ENCODE assay signal across 22 cellular contexts in the genomic region with DNA sequence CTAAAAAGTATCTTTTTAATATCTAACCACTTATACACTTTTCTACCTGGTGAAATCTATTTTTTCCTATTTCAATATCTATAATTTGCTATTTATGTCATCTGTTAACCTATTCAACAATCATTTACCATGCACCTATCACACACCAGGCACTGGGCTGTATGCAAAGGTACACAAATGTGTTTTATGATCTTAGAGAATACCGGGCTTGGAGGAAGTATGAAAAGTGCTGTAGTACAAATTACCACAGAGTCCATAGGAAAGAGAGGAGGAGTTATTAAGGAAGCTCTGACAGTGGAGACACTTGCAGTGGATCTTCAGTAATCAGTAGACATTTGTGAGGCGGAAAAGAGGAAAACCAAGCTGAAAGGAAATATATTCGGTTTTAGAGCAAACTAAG.
A peak's percentile ranks its signal among the peaks of the same experiment; 100 is the strongest.
DNase-seq lines count a peak whose midpoint lies in the region; ATAC-seq and TF ChIP-seq lines count a peak whose summit lies in the region.
"Had no signal": no experiment of that assay in that cellular context is flagged by ENCODE, and none has a peak within 500 bp of the region (broad histone marks: within the 10 kb centered on the region; RNA-seq: fewer than 3 reads in every experiment).

No MANE protein-coding gene starts in this region.

- H3K4me1 ChIP-seq in DOHH2 (ENCODE audit: control insufficient read depth, low read length) (peaks cover 98% of the 10 kb centered on the region), tibial artery (peaks cover 0 to 77% (median 41%) of the 10 kb centered on the region in 4 donors)
- peaks cover 80 to 86% of the 10 kb centered on the region in 2 donors for H3K4me1 ChIP-seq in naive thymus-derived CD4-positive, alpha-beta T cell (ENCODE audit: control insufficient read depth in 2 of 2, insufficient read depth in 2 of 2, low read length in 2 of 2)

- H4K20me1 ChIP-seq in DOHH2 (ENCODE audit: control insufficient read depth, insufficient read depth, low read depth, low read length) = no peaks in the 10 kb centered on the region

- no peaks in the 10 kb centered on the region for H3K27me3 Mint-ChIP-seq in CD4-positive, alpha-beta T cell
- no peaks in the 10 kb centered on the region for H3K27me3 Mint-ChIP-seq in activated CD4-positive, alpha-beta memory T cell treated with anti-CD3 and anti-CD28 coated beads, Interleukin-2, amount 10 ng/mL, durations not matched to agents 7 days and 5 days
- H3K27me3 Mint-ChIP-seq in naive thymus-derived CD4-positive, alpha-beta T cell = no peaks in the 10 kb centered on the region
- H3K27me3 Mint-ChIP-seq: activated CD8-positive, alpha-beta memory T cell treated with anti-CD3 and anti-CD28 coated beads, Interleukin-2, amount 10 ng/mL, durations not matched to agents 7 days and 5 days had no signal

- CTCF ChIA-PET in CD4-positive, alpha-beta T cell (lab: Charles Lee) = interaction anchor here (0.9 kb wide), 1 partner anchor 15 kb away, joined by 3 read pairs; no protein-coding TSS in a partner anchor
- CTCF ChIA-PET in activated CD4-positive, alpha-beta memory T cell treated with anti-CD3 and anti-CD28 coated beads, Interleukin-2, amount 10 ng/mL, durations not matched to agents 7 days and 5 days (lab: Charles Lee) = interaction anchor here (0.6 to 1.6 kb wide), 3 partner anchors 25 to 98 kb away, joined by 3 read pairs; no protein-coding TSS in a partner anchor
- CTCF ChIA-PET in naive thymus-derived CD4-positive, alpha-beta T cell (lab: Charles Lee) = interaction anchor here (0.5 to 1.2 kb wide), 3 partner anchors 9 to 23 kb away, joined by 3 to 4 read pairs (median 3); no protein-coding TSS in a partner anchor

- no peaks in the 10 kb centered on the region for H3K9me2 ChIP-seq in DOHH2 (replicated peaks; ENCODE audit: control insufficient read depth, low read length)

- peaks cover 63% of the 10 kb centered on the region for H3K79me2 ChIP-seq in DOHH2 (ENCODE audit: control insufficient read depth, low read length)

- peak overlapping the region; percentile 60 for H3K4me3 Mint-ChIP-seq in CD4-positive, alpha-beta T cell
- no peak overlapping the region for H3K4me3 Mint-ChIP-seq in activated CD4-positive, alpha-beta memory T cell treated with anti-CD3 and anti-CD28 coated beads, Interleukin-2, amount 10 ng/mL, durations not matched to agents 7 days and 5 days
- H3K4me3 Mint-ChIP-seq in naive thymus-derived CD4-positive, alpha-beta T cell = peak overlapping the region; percentile 5 to 79 (median 64)
- H3K4me3 Mint-ChIP-seq: activated CD8-positive, alpha-beta memory T cell treated with anti-CD3 and anti-CD28 coated beads, Interleukin-2, amount 10 ng/mL, durations not matched to agents 7 days and 5 days; endodermal cell had no signal

- H3K4me1 Mint-ChIP-seq in CD4-positive, alpha-beta T cell (ENCODE audit: low read depth) = peaks cover 96% of the 10 kb centered on the region
- H3K4me1 Mint-ChIP-seq in activated CD4-positive, alpha-beta memory T cell treated with anti-CD3 and anti-CD28 coated beads, Interleukin-2, amount 10 ng/mL, durations not matched to agents 7 days and 5 days = peaks cover 93% of the 10 kb centered on the region
- H3K4me1 Mint-ChIP-seq in naive thymus-derived CD4-positive, alpha-beta T cell = peaks cover 44 to 99% (median 93%) of the 10 kb centered on the region in 7 donors

- POLR2A ChIA-PET in CD4-positive, alpha-beta T cell (lab: Charles Lee) = interaction anchor here (0.6 to 2.9 kb wide), 10 partner anchors 8 to 186 kb away, joined by 3 to 28 read pairs (median 4); no protein-coding TSS in a partner anchor
- POLR2A ChIA-PET in activated CD4-positive, alpha-beta memory T cell treated with anti-CD3 and anti-CD28 coated beads, Interleukin-2, amount 10 ng/mL, durations not matched to agents 7 days and 5 days (lab: Charles Lee) = interaction anchor here (0.7 to 13.2 kb wide), 9 partner anchors 8 to 94 kb away, joined by 3 to 202 read pairs (median 6); no protein-coding TSS in a partner anchor
- POLR2A ChIA-PET in naive thymus-derived CD4-positive, alpha-beta T cell (lab: Charles Lee) = interaction anchor here (0.6 to 7.9 kb wide), 11 partner anchors 6 to 98 kb away, joined by 3 to 200 read pairs (median 4); no protein-coding TSS in a partner anchor

- no peaks in the 10 kb centered on the region for H3K9me3 Mint-ChIP-seq in CD4-positive, alpha-beta T cell
- H3K9me3 Mint-ChIP-seq in activated CD4-positive, alpha-beta memory T cell treated with anti-CD3 and anti-CD28 coated beads, Interleukin-2, amount 10 ng/mL, durations not matched to agents 7 days and 5 days = no peaks in the 10 kb centered on the region
- H3K9me3 Mint-ChIP-seq in naive thymus-derived CD4-positive, alpha-beta T cell = no peaks in the 10 kb centered on the region
- H3K9me3 Mint-ChIP-seq: endodermal cell had no signal

- no peak for ATAC-seq in CD4-positive, alpha-beta T cell (ENCODE audit: poor library complexity)
- ATAC-seq in naive thymus-derived CD4-positive, alpha-beta T cell = no peak
- ATAC-seq: activated CD8-positive, alpha-beta memory T cell treated with anti-CD3 and anti-CD28 coated beads, Interleukin-2, amount 10 ng/mL, durations not matched to agents 7 days and 5 days; HCT116; PC-3 had no signal

- no peaks in the 10 kb centered on the region for H3K9me3 ChIP-seq in CD4-positive, alpha-beta T cell (ENCODE audit: control insufficient read depth, low read length)
- H3K9me3 ChIP-seq in DOHH2 (ENCODE audit: control insufficient read depth, insufficient read depth, low read length) = no peaks in the 10 kb centered on the region
- no peaks in the 10 kb centered on the region for H3K9me3 ChIP-seq in naive thymus-derived CD4-positive, alpha-beta T cell (ENCODE audit: control insufficient read depth in 2 of 3, low read length in 3 of 3)
- H3K9me3 ChIP-seq in tibial artery = no peaks in the 10 kb centered on the region
- H3K9me3 ChIP-seq: MG63, ovary, tibial nerve had no signal

- intact Hi-C loops in CD4-positive, alpha-beta T cell (cut with DNase I, micrococcal nuclease) = loop anchor here in 1 of 2 experiments (2.0 kb wide), 1 partner anchor 36 kb away; no protein-coding TSS in a partner anchor
- intact Hi-C loops in naive thymus-derived CD4-positive, alpha-beta T cell (cut with micrococcal nuclease) = loop anchor here (5.0 to 10.0 kb wide), 3 partner anchors 284 to 1216 kb away; partner anchors contain the start of genes ADAT2 (in 1 of the 2) and PEX3 (in 1 of the 2)
- intact Hi-C loops in tibial artery (cut with DNase I; ENCODE audit: low total_unique reads) = loop anchor here (5.0 kb wide), 1 partner anchor 33 kb away; no protein-coding TSS in a partner anchor

- no peak for TF ChIP-seq CTCF in CD4-positive, alpha-beta T cell (IDR thresholded peaks at IDR 0.05)
- TF ChIP-seq CTCF in DOHH2 (IDR thresholded peaks at IDR 0.05; ENCODE audit: low read depth, low read length, poor library complexity, severe bottlenecking) (no peak), GM20000 (IDR thresholded peaks at IDR 0.05; ENCODE audit: extremely low read depth, missing control alignments) (no peak), tibial artery (IDR thresholded peaks at IDR 0.05) (no peak)

- H3K27ac Mint-ChIP-seq in CD4-positive, alpha-beta T cell = peak overlapping the region; percentile 94
- peak overlapping the region; percentile 10 for H3K27ac Mint-ChIP-seq in activated CD4-positive, alpha-beta memory T cell treated with anti-CD3 and anti-CD28 coated beads, Interleukin-2, amount 10 ng/mL, durations not matched to agents 7 days and 5 days
- peak overlapping the region; percentile 7 to 100 (median 94) for H3K27ac Mint-ChIP-seq in naive thymus-derived CD4-positive, alpha-beta T cell
- H3K27ac Mint-ChIP-seq: endodermal cell had no signal

- peak overlapping the region; percentile 96 for H3K4me2 ChIP-seq in DOHH2 (ENCODE audit: low read length)
- H3K4me2 ChIP-seq: hepatocyte had no signal

- H3K27me3 ChIP-seq in CD4-positive, alpha-beta T cell (ENCODE audit: control insufficient read depth, insufficient read depth, low read length) = no peaks in the 10 kb centered on the region
- H3K27me3 ChIP-seq in DOHH2 (ENCODE audit: control insufficient read depth, low read length) = no peaks in the 10 kb centered on the region
- no peaks in the 10 kb centered on the region for H3K27me3 ChIP-seq in naive thymus-derived CD4-positive, alpha-beta T cell (ENCODE audit: control insufficient read depth in 2 of 2, insufficient read depth in 2 of 2, low read length in 2 of 2)
- no peaks in the 10 kb centered on the region for H3K27me3 ChIP-seq in tibial artery
- H3K27me3 ChIP-seq: hepatocyte, MG63, ovary, tibial nerve had no signal

- H3K4me3 ChIP-seq in DOHH2 (ENCODE audit: low read length) = 0 out of 2 replicates have a peak overlapping the region, but pooled peaks have one; percentile 1
- no peak overlapping the region for H3K4me3 ChIP-seq in naive thymus-derived CD4-positive, alpha-beta T cell (ENCODE audit: low read length)
- H3K4me3 ChIP-seq in tibial artery = no peak overlapping the region
- H3K4me3 ChIP-seq: hepatocyte, MG63, ovary, SK-N-MC, tibial nerve had no signal

- H3K27ac ChIP-seq in CD4-positive, alpha-beta T cell (ENCODE audit: low read depth, low read length) = peak overlapping the region; percentile 26
- H3K27ac ChIP-seq in DOHH2 (ENCODE audit: low read depth, low read length) (peak overlapping the region; percentile 20; the same call in 1 of the 2 replicates), tibial artery (no peak overlapping the region)
- peak overlapping the region; percentile 66 for H3K27ac ChIP-seq in naive thymus-derived CD4-positive, alpha-beta T cell (ENCODE audit: low read depth, low read length)
- H3K27ac ChIP-seq: hepatocyte, ovary, SK-N-MC, tibial nerve had no signal

- no peak for DNase-seq in CD4-positive, alpha-beta T cell
- DNase-seq in activated CD4-positive, alpha-beta memory T cell treated with anti-CD3 and anti-CD28 coated beads, Interleukin-2, amount 10 ng/mL, durations not matched to agents 7 days and 5 days = no peak
- DNase-seq in naive thymus-derived CD4-positive, alpha-beta T cell = no peak
- DNase-seq in RPMI8226 (no peak), GM20000 (ENCODE audit: low spot score) (no peak), tibial artery (no peak)
- DNase-seq: activated CD8-positive, alpha-beta memory T cell treated with anti-CD3 and anti-CD28 coated beads, Interleukin-2, amount 10 ng/mL, durations not matched to agents 7 days and 5 days; C1 segment of cervical spinal cord; central memory CD4-positive, alpha-beta T cell; DMS79; endodermal cell; kidney; MG63; NCI-H187; NCI-H446 treated with DMSO at 0.1 percent for 48 hours; ovary; PC-3 had no signal

- no peaks in the 10 kb centered on the region; the same call in none of the 2 replicates for H3F3A ChIP-seq in DOHH2 (ENCODE audit: control insufficient read depth, insufficient read depth)

- H3K36me3 ChIP-seq in DOHH2 (ENCODE audit: control insufficient read depth, low read length) (no peaks in the 10 kb centered on the region), tibial artery (no peaks in the 10 kb centered on the region)
- H3K36me3 ChIP-seq in naive thymus-derived CD4-positive, alpha-beta T cell (ENCODE audit: control insufficient read depth in 2 of 3, insufficient read depth in 3 of 3, low read length in 3 of 3) = no peaks in the 10 kb centered on the region
- H3K36me3 ChIP-seq: MG63, ovary, tibial nerve had no signal

- H3K36me3 Mint-ChIP-seq in CD4-positive, alpha-beta T cell (ENCODE audit: low read depth) = peaks cover 5% of the 10 kb centered on the region
- H3K36me3 Mint-ChIP-seq in activated CD4-positive, alpha-beta memory T cell treated with anti-CD3 and anti-CD28 coated beads, Interleukin-2, amount 10 ng/mL, durations not matched to agents 7 days and 5 days (ENCODE audit: low read depth) = peaks cover 7% of the 10 kb centered on the region
- peaks cover 0 to 9% (median 4%) of the 10 kb centered on the region in 5 donors for H3K36me3 Mint-ChIP-seq in naive thymus-derived CD4-positive, alpha-beta T cell

Comparison
In these comparisons a context has a peak if more than half of its experiments do, and no peak if none do; other contexts are left out.
1. H3K27ac ChIP-seq: peak in CD4-positive, alpha-beta T cell (single experiment), DOHH2 (single experiment) and naive thymus-derived CD4-positive, alpha-beta T cell (single experiment); none in tibial artery (0 of 2).
2. H3K27ac Mint-ChIP-seq: peak in every context shown above with its lines; median percentile 94 in CD4-positive, alpha-beta T cell; 94 in naive thymus-derived CD4-positive, alpha-beta T cell; 10 in activated CD4-positive, alpha-beta memory T cell treated with anti-CD3 and anti-CD28 coated beads, Interleukin-2, amount 10 ng/mL, durations not matched to agents 7 days and 5 days.